In genomic region chr11:66835762-66836405, GRCh38 we compare ENCODE assay signal across 16 cellular contexts. TPM values are rescaled to one million over a fixed set of nuclear protein-coding genes. Genes with fewer than 3 reads are reported as not detected.
DNase-seq lines count a peak whose midpoint lies in the region; ATAC-seq and TF ChIP-seq lines count a peak whose summit lies in the region.
"Had no signal": no experiment of that assay in that cellular context is flagged by ENCODE, and none has a peak within 500 bp of the region (broad histone marks: within the 10 kb centered on the region; RNA-seq: fewer than 3 reads in every experiment).

No MANE protein-coding gene starts in this region.

- H3K27me3 Mint-ChIP-seq in IgD-negative memory B cell, result no peaks in the 10 kb centered on the region

- no peak overlapping the region for H2AK5ac ChIP-seq in mesenchymal stem cell (ENCODE audit: low read length, severe bottlenecking)

- TF ChIP-seq CTCF in cardiac fibroblast (IDR thresholded peaks at IDR 0.05; ENCODE audit: low read depth, low read length), result no peak
- TF ChIP-seq CTCF in lower leg skin (IDR thresholded peaks at IDR 0.05), result no peak

- in situ Hi-C loops in Caki2 (cut with HindIII; ENCODE audit: low pct_unique_long_range_greater_than_20kb, low sequenced_read_pairs), result no loop called here

- H3K4ac ChIP-seq in mesenchymal stem cell (ENCODE audit: low read depth in 1 of 2, low read length in 2 of 2), result no peak overlapping the region

- H3K4me3 Mint-ChIP-seq in IgD-negative memory B cell, result no peak overlapping the region

- no peak overlapping the region for H3K23ac ChIP-seq in mesenchymal stem cell (ENCODE audit: low read length in 2 of 2)

- peaks cover 26 to 31% of the 10 kb centered on the region in 2 experiments for H3K36me3 ChIP-seq in mesenchymal stem cell (ENCODE audit: control insufficient read depth in 1 of 2, insufficient read depth in 2 of 2, low read depth in 1 of 2, low read length in 2 of 2)

- H3K36me3 Mint-ChIP-seq in IgD-negative memory B cell, result no peaks in the 10 kb centered on the region

- H3K27ac ChIP-seq in mesenchymal stem cell (ENCODE audit: low read length, poor library complexity, severe bottlenecking), result no peak overlapping the region
- H3K27ac ChIP-seq: neutrophil, SJSA1, stomach had no signal

- peak; percentile 16 for DNase-seq in Caki2 (ENCODE audit: low read depth)
- DNase-seq in cardiac fibroblast (ENCODE audit: low read depth in 2 of 2), result peak; percentile 73 to 76
- peak; percentile 51 for DNase-seq in mesenchymal stem cell
- no peak for DNase-seq in NCI-H146 (lab: John Stamatoyannopoulos, UW)
- DNase-seq in lower leg skin (ENCODE audit: low spot score in 2 of 2), result no peak
- DNase-seq: activated naive CD4-positive, alpha-beta T cell treated with Interleukin-2 at 50 U/mL for 16 hours; cerebellar nuclear complex; mesendoderm; MV-4-11; small intestine; stomach had no signal

- 94% methylated on average over 7 of the region's 12 CpGs for WGBS in mesenchymal stem cell
- 79 to 86% methylated on average over 12 of the region's 12 CpGs for WGBS in lower leg skin, 2 donors

- peaks cover 22% of the 10 kb centered on the region for H3K79me1 ChIP-seq in mesenchymal stem cell (replicated peaks; ENCODE audit: low read length, poor library complexity, severe bottlenecking)

- H3K14ac ChIP-seq in mesenchymal stem cell (ENCODE audit: low read length in 2 of 2), result no peak overlapping the region

- peak overlapping the region; percentile 50 for H3K9ac ChIP-seq in mesenchymal stem cell (ENCODE audit: low read length)

- no peak overlapping the region for H2BK5ac ChIP-seq in mesenchymal stem cell (ENCODE audit: low read depth, low read length, poor library complexity, severe bottlenecking)

- H3K4me1 Mint-ChIP-seq in IgD-negative memory B cell, result peaks cover 19 to 30% (median 27%) of the 10 kb centered on the region in 3 donors

- no peak overlapping the region for H2BK12ac ChIP-seq in mesenchymal stem cell (ENCODE audit: low read length in 2 of 2)

- no peaks in the 10 kb centered on the region for H3K9me3 ChIP-seq in mesenchymal stem cell (ENCODE audit: control insufficient read depth, low read length)
- H3K9me3 ChIP-seq: neutrophil, SJSA1, stomach had no signal

- H3K4me1 ChIP-seq in mesenchymal stem cell (ENCODE audit: control insufficient read depth, insufficient read depth, low read depth, low read length), result peaks cover 2% of the 10 kb centered on the region
- H3K4me1 ChIP-seq: SJSA1 had no signal

- H3K27ac Mint-ChIP-seq in IgD-negative memory B cell, result peak overlapping the region in 2 of 3 donors; percentile 46 to 76

- no peak overlapping the region for H3K4me2 ChIP-seq in mesenchymal stem cell (ENCODE audit: low read length, poor library complexity, severe bottlenecking)

- TF ChIP-seq POLR2A in lower leg skin (IDR thresholded peaks at IDR 0.05), result no peak

- H3K27me3 ChIP-seq in mesenchymal stem cell (ENCODE audit: control insufficient read depth in 1 of 2, insufficient read depth in 1 of 2, low read length in 2 of 2), result no peaks in the 10 kb centered on the region
- H3K27me3 ChIP-seq: neutrophil, SJSA1, stomach had no signal

- no peak overlapping the region for H2BK120ac ChIP-seq in mesenchymal stem cell (ENCODE audit: low read depth, low read length)

- intact Hi-C loops in lower leg skin (cut with DNase I; ENCODE audit: low total_unique reads), result loop anchor here (5.0 to 10.0 kb wide), 2 partner anchors 144 to 421 kb away; no protein-coding TSS in a partner anchor

- no peak overlapping the region for H2BK15ac ChIP-seq in mesenchymal stem cell (ENCODE audit: low read depth, poor library complexity, severe bottlenecking)

- H3K4me3 ChIP-seq in cardiac fibroblast (replicated peaks in 1 of 2; ENCODE audit: low read depth in 2 of 2, low read length in 2 of 2) (no peak overlapping the region), mesenchymal stem cell (ENCODE audit: insufficient read depth in 1 of 2, low read depth in 1 of 2, low read length in 2 of 2) (no peak overlapping the region), lower leg skin (ENCODE audit: low read depth, poor library complexity, severe bottlenecking) (no peak overlapping the region)
- H3K4me3 ChIP-seq: SJSA1, stomach had no signal

- no peaks in the 10 kb centered on the region for H3K9me3 Mint-ChIP-seq in IgD-negative memory B cell

- no peak overlapping the region for H4K91ac ChIP-seq in mesenchymal stem cell (ENCODE audit: low read length)

- no peak overlapping the region for H3K18ac ChIP-seq in mesenchymal stem cell (ENCODE audit: low read depth in 1 of 2, low read length in 2 of 2)

- no peak overlapping the region for H2AFZ ChIP-seq in mesenchymal stem cell (ENCODE audit: low read depth, low read length)

- no peak overlapping the region for H4K8ac ChIP-seq in mesenchymal stem cell (ENCODE audit: low read length)

- no peak for ATAC-seq in HG02623 (IDR thresholded peaks at IDR 0.05; ENCODE audit: unreplicated experiment)
- ATAC-seq in GM21529 (IDR thresholded peaks at IDR 0.05; ENCODE audit: unreplicated experiment), result no peak

RNA-seq across cellular contexts. Expression of gene RCE1, which starts 7.4 kb away (rescaled TPM):
- total RNA-seq in Caki2 (2014; rRNA removed; shearing (Covaris generic); ENCODE audit: low replicate concordance), result 25.6 and 25.9 TPM in 2 replicates
- polyA plus RNA-seq in IgD-negative memory B cell, result 24.9 TPM
- polyA plus RNA-seq in mesenchymal stem cell (2013, experiment 1 of 2), result 11.2 TPM
- 10.9 TPM for polyA plus RNA-seq in mesenchymal stem cell (2013, experiment 2 of 2)
- 10 to 100 TPM; 23.8 to 32.8 (median 29.7) TPM for total RNA-seq in lower leg skin

RNA-seq across cellular contexts. Expression of gene LRFN4, which starts 21.0 kb away (rescaled TPM):
- total RNA-seq in Caki2 (2014; rRNA removed; shearing (Covaris generic); ENCODE audit: low replicate concordance), result not detected in 2 replicates
- polyA plus RNA-seq in IgD-negative memory B cell, result 2.2 TPM
- polyA plus RNA-seq in mesenchymal stem cell (2013, experiment 1 of 2), result 16.0 TPM
- polyA plus RNA-seq in mesenchymal stem cell (2013, experiment 2 of 2), result 15.3 TPM
- 10 to 100 TPM in 3 of 4 donors, 1 to 10 TPM in 1; 5.5 to 14.1 (median 10.3) TPM for total RNA-seq in lower leg skin

Comparison
In these comparisons a context has a peak if more than half of its experiments do, and no peak if none do; other contexts are left out.
1. DNase-seq: peak in Caki2 (single experiment), cardiac fibroblast (2 of 2) and mesenchymal stem cell (single experiment); none in NCI-H146 (single experiment) and lower leg skin (0 of 2).